16 cellular contexts compared by ENCODE assay signal in genomic region chr5:2007906-2008437, GRCh38.
A peak's percentile ranks its signal among the peaks of the same experiment; 100 is the strongest.
DNase-seq lines count a peak whose midpoint lies in the region; ATAC-seq and TF ChIP-seq lines count a peak whose summit lies in the region.
"Had no signal": no experiment of that assay in that cellular context is flagged by ENCODE, and none has a peak within 500 bp of the region (broad histone marks: within the 10 kb centered on the region; RNA-seq: fewer than 3 reads in every experiment).

No MANE protein-coding gene starts in this region.

- no peaks in the 10 kb centered on the region for H3K79me1 ChIP-seq in mesenchymal stem cell (replicated peaks; ENCODE audit: low read length, poor library complexity, severe bottlenecking)

- peak overlapping the region; percentile 38 for H3K4me2 ChIP-seq in mesenchymal stem cell (ENCODE audit: low read length, poor library complexity, severe bottlenecking)
- H3K4me2 ChIP-seq: KMS-11 had no signal

- no peaks in the 10 kb centered on the region for H3K9me3 ChIP-seq in mesenchymal stem cell (ENCODE audit: control insufficient read depth, low read length)
- no peaks in the 10 kb centered on the region for H3K9me3 ChIP-seq in upper lobe of left lung
- no peaks in the 10 kb centered on the region for H3K9me3 ChIP-seq in CD4-positive, alpha-beta memory T cell (ENCODE audit: control insufficient read depth in 1 of 2, low read length in 2 of 2)
- H3K9me3 ChIP-seq: BE2C, gastrocnemius medialis had no signal

- H3K36me3 Mint-ChIP-seq in WTC11: no peaks in the 10 kb centered on the region
- no peaks in the 10 kb centered on the region for H3K36me3 Mint-ChIP-seq in CD4-positive, alpha-beta memory T cell
- H3K36me3 Mint-ChIP-seq: activated naive CD8-positive, alpha-beta T cell had no signal

- no peak overlapping the region for H2BK12ac ChIP-seq in mesenchymal stem cell (ENCODE audit: low read length in 2 of 2)

- H3K9ac ChIP-seq in mesenchymal stem cell (ENCODE audit: low read length): peak overlapping the region; percentile 59
- H3K9ac ChIP-seq: KMS-11, parathyroid adenoma had no signal

- 81% methylated on average over 25 of the region's 31 CpGs for WGBS in mesenchymal stem cell
- 24 to 43% methylated on average over 1 to 31 of the region's 31 CpGs for WGBS in upper lobe of left lung, 2 donors

- DNase-seq in WTC11 (ENCODE audit: low spot score) (no peak), Right ventricle myocardium superior (peak; percentile 79), mesenchymal stem cell (no peak), upper lobe of left lung (peak in 1 of 2 donors; percentile 81), DMS 273 treated with DMSO at 0.1 percent for 48 hours (lab: John Stamatoyannopoulos, UW) (no peak)
- DNase-seq in activated T-cell treated with anti-CD3 and anti-CD28 coated beads, Interleukin-2, amount 50 U/mL, for 48 hours: no peak
- DNase-seq in CD4-positive, alpha-beta memory T cell: no peak
- DNase-seq: activated CD4-positive, alpha-beta T cell treated with anti-CD3 and anti-CD28 coated beads, Interleukin-2, amount 10 ng/mL, durations not matched to agents 24 days and 14 days; BE2C; gastrocnemius medialis; NCI-H1436 treated with DMSO at 0.1 percent for 48 hours; stimulated activated CD4-positive, alpha-beta T cell treated with anti-CD3 and anti-CD28 coated beads, Interleukin-15, amount 100 ng/mL, for 24 hours had no signal

- H3K27me3 ChIP-seq in mesenchymal stem cell (ENCODE audit: control insufficient read depth in 1 of 2, insufficient read depth in 1 of 2, low read length in 2 of 2): peaks cover 0 to 88% of the 10 kb centered on the region in 2 experiments
- no peaks in the 10 kb centered on the region for H3K27me3 ChIP-seq in upper lobe of left lung
- H3K27me3 ChIP-seq in CD4-positive, alpha-beta memory T cell (ENCODE audit: insufficient read depth, low read length): no peaks in the 10 kb centered on the region

- no peak overlapping the region for H3K23ac ChIP-seq in mesenchymal stem cell (ENCODE audit: low read length in 2 of 2)

- peak overlapping the region in 1 of 2 experiments; percentile 66 for H3K4me3 ChIP-seq in mesenchymal stem cell (ENCODE audit: insufficient read depth in 1 of 2, low read depth in 1 of 2, low read length in 2 of 2)
- peak overlapping the region in 1 of 4 donors; percentile 10 for H3K4me3 ChIP-seq in upper lobe of left lung
- H3K4me3 ChIP-seq in CD4-positive, alpha-beta memory T cell (ENCODE audit: low read length in 2 of 2): no peak overlapping the region

- H3K27ac Mint-ChIP-seq in WTC11: peak overlapping the region; percentile 78
- H3K27ac Mint-ChIP-seq in CD4-positive, alpha-beta memory T cell: no peak overlapping the region
- H3K27ac Mint-ChIP-seq: activated CD4-positive, alpha-beta T cell treated with anti-CD3 and anti-CD28 coated beads, Interleukin-2, amount 10 ng/mL, durations not matched to agents 24 days and 14 days; activated naive CD8-positive, alpha-beta T cell had no signal

- no peak for TF ChIP-seq POLR2A in upper lobe of left lung (IDR thresholded peaks at IDR 0.05)

- intact Hi-C loops in Right ventricle myocardium superior (cut with DNase I): no loop called here
- intact Hi-C loops in CD4-positive, alpha-beta memory T cell (cut with micrococcal nuclease): no loop called here

- no peak overlapping the region for H4K8ac ChIP-seq in mesenchymal stem cell (ENCODE audit: low read length)

- no peak for ATAC-seq in WTC11
- ATAC-seq in Right ventricle myocardium superior (ENCODE audit: poor library complexity): peak; percentile 76
- ATAC-seq in upper lobe of left lung (ENCODE audit: low FRiP score in 2 of 2): peak; percentile 13 to 89
- no peak for ATAC-seq in HG02759 (IDR thresholded peaks at IDR 0.05; ENCODE audit: unreplicated experiment)

- 0 out of 2 replicates have a peak, but pooled peaks cover 3% of the 10 kb centered on the region for H3K4me1 Mint-ChIP-seq in WTC11
- H3K4me1 Mint-ChIP-seq in CD4-positive, alpha-beta memory T cell: no peaks in the 10 kb centered on the region
- H3K4me1 Mint-ChIP-seq: activated CD4-positive, alpha-beta T cell treated with anti-CD3 and anti-CD28 coated beads, Interleukin-2, amount 10 ng/mL, durations not matched to agents 24 days and 14 days had no signal

- H3K4me1 ChIP-seq in mesenchymal stem cell (ENCODE audit: control insufficient read depth, insufficient read depth, low read depth, low read length) (no peaks in the 10 kb centered on the region), upper lobe of left lung (peaks cover 0 to 8% (median 0%) of the 10 kb centered on the region in 4 donors)
- H3K4me1 ChIP-seq in CD4-positive, alpha-beta memory T cell (ENCODE audit: insufficient read depth, low read length): no peaks in the 10 kb centered on the region
- H3K4me1 ChIP-seq: BE2C, gastrocnemius medialis, parathyroid adenoma had no signal

- POLR2A ChIA-PET in WTC11 (lab: Charles Lee): no interaction called here
- POLR2A ChIA-PET in CD4-positive, alpha-beta memory T cell (lab: Charles Lee; ENCODE audit: partially characterized antibody): no interaction called here

- no peaks in the 10 kb centered on the region for H3K27me3 Mint-ChIP-seq in WTC11 (ENCODE audit: low read depth)
- H3K27me3 Mint-ChIP-seq in CD4-positive, alpha-beta memory T cell: peaks cover 12 to 15% of the 10 kb centered on the region in 2 donors
- H3K27me3 Mint-ChIP-seq: activated CD4-positive, alpha-beta T cell treated with anti-CD3 and anti-CD28 coated beads, Interleukin-2, amount 10 ng/mL, durations not matched to agents 24 days and 14 days had no signal

- H2BK120ac ChIP-seq in mesenchymal stem cell (ENCODE audit: low read depth, low read length): no peak overlapping the region

- no peak overlapping the region for H3K18ac ChIP-seq in mesenchymal stem cell (ENCODE audit: low read depth in 1 of 2, low read length in 2 of 2)

- no peak for TF ChIP-seq EP300 in upper lobe of left lung (IDR thresholded peaks at IDR 0.05)

- no peak overlapping the region for H3K4me3 Mint-ChIP-seq in WTC11
- peak overlapping the region in 1 of 8 donors; percentile 29 for H3K4me3 Mint-ChIP-seq in CD4-positive, alpha-beta memory T cell
- H3K4me3 Mint-ChIP-seq: activated CD4-positive, alpha-beta T cell treated with anti-CD3 and anti-CD28 coated beads, Interleukin-2, amount 10 ng/mL, durations not matched to agents 24 days and 14 days; activated naive CD8-positive, alpha-beta T cell had no signal

- H3K27ac ChIP-seq in mesenchymal stem cell (ENCODE audit: low read length, poor library complexity, severe bottlenecking): no peak overlapping the region
- no peak overlapping the region for H3K27ac ChIP-seq in upper lobe of left lung
- no peak overlapping the region for H3K27ac ChIP-seq in CD4-positive, alpha-beta memory T cell (ENCODE audit: low read depth, low read length)
- H3K27ac ChIP-seq: gastrocnemius medialis, KMS-11, parathyroid adenoma had no signal

- no peak overlapping the region for H4K91ac ChIP-seq in mesenchymal stem cell (ENCODE audit: low read length)

- no peak overlapping the region for H3K14ac ChIP-seq in mesenchymal stem cell (ENCODE audit: low read length in 2 of 2)

- no peaks in the 10 kb centered on the region for H3K9me3 Mint-ChIP-seq in WTC11
- H3K9me3 Mint-ChIP-seq in CD4-positive, alpha-beta memory T cell: no peaks in the 10 kb centered on the region
- H3K9me3 Mint-ChIP-seq: activated CD4-positive, alpha-beta T cell treated with anti-CD3 and anti-CD28 coated beads, Interleukin-2, amount 10 ng/mL, durations not matched to agents 24 days and 14 days had no signal

- no peak overlapping the region for H2AFZ ChIP-seq in mesenchymal stem cell (ENCODE audit: low read depth, low read length)
- H2AFZ ChIP-seq: parathyroid adenoma had no signal

- H3K4ac ChIP-seq in mesenchymal stem cell (ENCODE audit: low read depth in 1 of 2, low read length in 2 of 2): no peak overlapping the region

- no peak overlapping the region for H2BK15ac ChIP-seq in mesenchymal stem cell (ENCODE audit: low read depth, poor library complexity, severe bottlenecking)

- H2AK5ac ChIP-seq in mesenchymal stem cell (ENCODE audit: low read length, severe bottlenecking): no peak overlapping the region

- TF ChIP-seq CTCF in WTC11 (IDR thresholded peaks at IDR 0.05) (no peak), upper lobe of left lung (IDR thresholded peaks at IDR 0.05) (no peak)

- CTCF ChIA-PET in WTC11 (lab: Charles Lee): interaction anchor here (0.9 kb wide), 1 partner anchor 244 kb away, joined by 3 read pairs; no protein-coding TSS in a partner anchor
- CTCF ChIA-PET in CD4-positive, alpha-beta memory T cell (lab: Charles Lee; ENCODE audit: partially characterized antibody): no interaction called here

- H2BK5ac ChIP-seq in mesenchymal stem cell (ENCODE audit: low read depth, low read length, poor library complexity, severe bottlenecking): no peak overlapping the region

- H3K36me3 ChIP-seq in mesenchymal stem cell (ENCODE audit: control insufficient read depth in 1 of 2, insufficient read depth in 2 of 2, low read depth in 1 of 2, low read length in 2 of 2): no peaks in the 10 kb centered on the region
- H3K36me3 ChIP-seq in upper lobe of left lung: no peaks in the 10 kb centered on the region
- no peaks in the 10 kb centered on the region for H3K36me3 ChIP-seq in CD4-positive, alpha-beta memory T cell (ENCODE audit: insufficient read depth, low read length)
- H3K36me3 ChIP-seq: BE2C, gastrocnemius medialis had no signal

TF ChIP-seq in WTC11, 78 proteins besides CTCF, POLR2A, EP300 and RAD21 (continues in another document):
- TF ChIP-seq GTF2I (CRISPR knock-in tag; conservative IDR thresholded peaks at IDR 0.05) (no peak), ZNF281 (CRISPR knock-in tag; IDR thresholded peaks at IDR 0.05) (no peak), GRHL2 (CRISPR knock-in tag; IDR thresholded peaks at IDR 0.05; ENCODE audit: insufficient replicate concordance, severe bottlenecking) (no peak)

Comparison
In these comparisons a context has a peak if more than half of its experiments do, and no peak if none do; other contexts are left out.
1. ATAC-seq: peak in Right ventricle myocardium superior (single experiment) and upper lobe of left lung (2 of 2); none in WTC11 (single experiment) and HG02759 (single experiment).